ENCODE assay signal across 8 cellular contexts in genomic region chr20:13800728-13801134, GRCh38. TPM values are rescaled to one million over a fixed set of nuclear protein-coding genes. Genes with fewer than 3 reads are reported as not detected.
DNase-seq lines count a peak whose midpoint lies in the region; ATAC-seq lines count a peak whose summit lies in the region.

No MANE protein-coding gene starts in this region.

- no peaks in the 10 kb centered on the region for H3K27me3 ChIP-seq in H7 (ENCODE audit: control insufficient read depth, insufficient read depth, low read length)

- ATAC-seq in GM21737 (IDR thresholded peaks at IDR 0.05; ENCODE audit: unreplicated experiment) (no peak), GM18517 (IDR thresholded peaks at IDR 0.05; ENCODE audit: unreplicated experiment) (no peak), HG02642 (IDR thresholded peaks at IDR 0.05; ENCODE audit: poor library complexity, unreplicated experiment) (no peak)

- H3K4me3 ChIP-seq in H7 (ENCODE audit: insufficient read depth, low read depth, low read length), result no peak overlapping the region

- DNase-seq in DMS153 treated with DMSO at 0.1 percent for 48 hours (lab: John Stamatoyannopoulos, UW; ENCODE audit: unreplicated experiment) (peak; percentile 75), NCI-H2171 treated with DMSO at 0.1 percent for 48 hours (lab: John Stamatoyannopoulos, UW) (peak; percentile 99), dedifferentiated amniotic fluid mesenchymal stem cell (ENCODE audit: extremely low spot score) (peak; percentile 56), middle frontal gyrus (ENCODE audit: extremely low spot score, low spot score) (peak; percentile 26), H7 (no peak)

- H3K36me3 ChIP-seq in H7 (replicated peaks; ENCODE audit: control insufficient read depth, insufficient read depth, low read length), result peaks cover 27% of the 10 kb centered on the region

RNA-seq across cellular contexts. Expression of gene NDUFAF5, which starts 15.9 kb away (rescaled TPM):
- total RNA-seq in H7 (2014; rRNA removed; shearing (Covaris generic)), result 23.7 and 24.9 TPM in 2 replicates

RNA-seq across cellular contexts. Expression of gene ESF1, which starts 16.0 kb away (rescaled TPM):
- total RNA-seq in H7 (2014; rRNA removed; shearing (Covaris generic)), result 7.4 and 15.8 TPM in 2 replicates
